In the genomic region with DNA sequence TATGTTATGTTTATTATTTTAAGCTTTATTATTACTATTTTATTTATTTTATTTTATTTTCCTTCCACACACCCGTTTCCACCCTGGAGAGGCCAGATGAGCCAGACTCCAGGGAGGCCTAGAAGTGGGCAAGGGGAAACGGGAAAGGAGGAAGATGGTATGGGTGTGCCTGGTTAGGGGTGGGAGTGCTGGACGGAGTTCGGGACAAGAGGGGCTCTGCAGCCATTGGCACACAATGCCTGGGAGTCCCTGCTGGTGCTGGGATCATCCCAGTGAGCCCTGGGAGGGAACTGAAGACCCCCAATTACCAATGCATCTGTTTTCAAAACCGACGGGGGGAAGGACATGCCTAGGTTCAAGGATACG, we compare ENCODE assay signal across 8 cellular contexts. TPM values are rescaled to one million over a fixed set of nuclear protein-coding genes. Genes with fewer than 3 reads are reported as not detected.
DNase-seq lines count a peak whose midpoint lies in the region; ATAC-seq and TF ChIP-seq lines count a peak whose summit lies in the region.

No MANE protein-coding gene starts in this region.

- no peak overlapping the region for H3K9ac ChIP-seq in mammary epithelial cell (ENCODE audit: insufficient read depth, low read length)

- in situ Hi-C loops in mammary epithelial cell (cut with MboI; ENCODE audit: low sequenced_read_pairs in 2 of 2) = loop anchor here in 1 of 2 donors (25.0 kb wide), 1 partner anchor 288 kb away; no protein-coding TSS in a partner anchor

- CTCF ChIA-PET in mammary epithelial cell (lab: Charles Lee; ENCODE audit: low non-redundant PET) = no interaction called here

- intact Hi-C loops in left cardiac atrium (cut with DNase I) (loop anchor here in 1 of 2 donors (10.0 kb wide), 1 partner anchor 61 kb away; a partner anchor contains a TSS), mammary epithelial cell (cut with micrococcal nuclease) (no loop called here), mucosa of descending colon (cut with DNase I, micrococcal nuclease) (no loop called here), aorta (cut with DNase I) (loop anchor here in 1 of 2 donors (10.0 kb wide), 1 partner anchor 301 kb away; no protein-coding TSS in a partner anchor)

- no peaks in the 10 kb centered on the region for H3K79me2 ChIP-seq in mammary epithelial cell (ENCODE audit: insufficient read depth, low read length)

- no TSS peak for BruUV-seq in mammary epithelial cell (replicated peaks; lab: Mats Ljungman, UMichigan)

- H3K4me3 ChIP-seq in right atrium auricular region (peak overlapping the region; percentile 53 to 71), mammary epithelial cell (replicated peaks in 1 of 3; ENCODE audit: insufficient read depth in 1 of 3, low read depth in 2 of 3, low read length in 3 of 3) (peak overlapping the region; percentile 60 to 64 (median 62)), mucosa of descending colon (peak overlapping the region; percentile 56), aorta (ENCODE audit: low read length in 2 of 2) (peak overlapping the region; percentile 46 to 60)

- H3K36me3 ChIP-seq in right atrium auricular region (no peaks in the 10 kb centered on the region), mammary epithelial cell (ENCODE audit: insufficient read depth, low read length) (no peaks in the 10 kb centered on the region), mucosa of descending colon (ENCODE audit: low read depth) (no peaks in the 10 kb centered on the region), aorta (ENCODE audit: control insufficient read depth in 1 of 2, insufficient read depth in 2 of 2, low read length in 1 of 2) (no peaks in the 10 kb centered on the region)

- no peaks in the 10 kb centered on the region for H3K9me3 ChIP-seq in right atrium auricular region
- H3K9me3 ChIP-seq in mammary epithelial cell (replicated peaks; ENCODE audit: insufficient read depth, low read length) = no peaks in the 10 kb centered on the region
- no peaks in the 10 kb centered on the region for H3K9me3 ChIP-seq in mucosa of descending colon
- H3K9me3 ChIP-seq in aorta (ENCODE audit: control insufficient read depth, low read length) = no peaks in the 10 kb centered on the region

- H3K27ac ChIP-seq in right atrium auricular region (peak overlapping the region; percentile 69 to 70), mammary epithelial cell (ENCODE audit: insufficient read depth, low read depth, low read length) (no peak overlapping the region), aorta (ENCODE audit: low read depth in 1 of 2, low read length in 2 of 2) (no peak overlapping the region)

- peak overlapping the region; percentile 90 for H2AFZ ChIP-seq in mammary epithelial cell (ENCODE audit: low read depth, low read length)

- dilution Hi-C loops in mammary epithelial cell (cut with HindIII; ENCODE audit: low sequenced_read_pairs) = loop anchor here (5.0 kb wide), 1 partner anchor 67 kb away; no protein-coding TSS in a partner anchor

- H4K20me1 ChIP-seq in mammary epithelial cell (ENCODE audit: insufficient read depth, low read length) = no peaks in the 10 kb centered on the region

- H3K4me1 ChIP-seq in right atrium auricular region = peaks cover 0 to 19% of the 10 kb centered on the region in 2 donors
- peaks cover 6% of the 10 kb centered on the region for H3K4me1 ChIP-seq in mammary epithelial cell (ENCODE audit: insufficient read depth, low read length)
- peaks cover 6% of the 10 kb centered on the region for H3K4me1 ChIP-seq in mucosa of descending colon (ENCODE audit: low read depth)
- no peaks in the 10 kb centered on the region for H3K4me1 ChIP-seq in aorta (ENCODE audit: control insufficient read depth in 1 of 2, insufficient read depth in 2 of 2, low read length in 2 of 2)

- no peak for TF ChIP-seq CTCF in right atrium auricular region (IDR thresholded peaks at IDR 0.05)
- no peak for TF ChIP-seq CTCF in mammary epithelial cell (conservative IDR thresholded peaks at IDR 0.05 in 1 of 2, IDR thresholded peaks at IDR 0.05 in 1 of 2; ENCODE audit: extremely low read depth in 1 of 2, insufficient read depth in 1 of 2, low read depth in 1 of 2, low read length in 2 of 2)
- no peak for TF ChIP-seq CTCF in mucosa of descending colon (IDR thresholded peaks at IDR 0.05)

- ATAC-seq in left cardiac atrium (no peak), mucosa of descending colon (no peak), aorta (ENCODE audit: low FRiP score) (no peak), GM21526 (IDR thresholded peaks at IDR 0.05; ENCODE audit: low FRiP score, unreplicated experiment) (no peak), HG03097 (IDR thresholded peaks at IDR 0.05; ENCODE audit: low FRiP score, unreplicated experiment) (no peak)

- DNase-seq in right atrium auricular region (ENCODE audit: low spot score) (no peak), left cardiac atrium (no peak), mammary epithelial cell (no peak), mucosa of descending colon (no peak), aorta (no peak), COLO829 (ENCODE audit: low spot score) (no peak)

- H3K27me3 ChIP-seq in right atrium auricular region (no peaks in the 10 kb centered on the region), mammary epithelial cell (ENCODE audit: insufficient read depth, low read length) (no peaks in the 10 kb centered on the region), aorta (ENCODE audit: control insufficient read depth in 1 of 2, insufficient read depth in 2 of 2, low read length in 1 of 2) (no peaks in the 10 kb centered on the region)

- H3K4me2 ChIP-seq in mammary epithelial cell (ENCODE audit: insufficient read depth, low read depth, low read length) = peak overlapping the region; percentile 98

- WGBS in mammary epithelial cell (ENCODE audit: low coverage, missing lambda C conversion rate) = 83% methylated on average over 5 of the region's 7 CpGs
- 80 to 81% methylated on average over 7 of the region's 7 CpGs for WGBS in aorta, 2 donors

RNA-seq across cellular contexts. Expression of a gene that starts 0.5 kb away (rescaled TPM):
- 1 to 10 TPM; 6.9 to 8.5 TPM for total RNA-seq in right atrium auricular region
- 10 to 100 TPM; 15.4 to 48.6 TPM for total RNA-seq in left cardiac atrium
- total RNA-seq in mammary epithelial cell = 10 to 100 TPM in 1 of 2 donors, 1 to 10 TPM in 1; 5.3 to 10.8 TPM
- 1.1 TPM for polyA plus RNA-seq in mammary epithelial cell
- 4.4 TPM for polyA minus RNA-seq in mammary epithelial cell
- 10 to 100 TPM; 30.7 to 78.5 (median 31.2) TPM for total RNA-seq in mucosa of descending colon
- total RNA-seq in aorta = 10 to 100 TPM; 41.0 to 58.1 TPM
- 10 to 100 TPM; 16.9 to 24.9 TPM for polyA plus RNA-seq in aorta

Comparison
In these comparisons a context has a peak if more than half of its experiments do, and no peak if none do; other contexts are left out.
1. H3K27ac ChIP-seq: peak in right atrium auricular region (2 of 2); none in mammary epithelial cell (single experiment) and aorta (0 of 2).
2. Peak in every context shown above with its lines, with median percentiles within 50 percentile points of each other: H3K4me3 ChIP-seq.